ENCODE assay signal across 8 cellular contexts in genomic region chr1:26278835-26279597, GRCh38. TPM values are rescaled to one million over a fixed set of nuclear protein-coding genes. Genes with fewer than 3 reads are reported as not detected.
DNase-seq lines count a peak whose midpoint lies in the region; ATAC-seq, FAIRE-seq and TF ChIP-seq lines count a peak whose summit lies in the region.

No MANE protein-coding gene starts in this region.

- H4K20me1 ChIP-seq in K562 (replicated peaks; ENCODE audit: control insufficient read depth, insufficient read depth, low read length): peaks cover 4% of the 10 kb centered on the region; the same call in 1 of the 2 replicates

- H3K9me3 ChIP-seq in cardiac muscle cell (ENCODE audit: low read depth) (no peaks in the 10 kb centered on the region), K562 (replicated peaks; ENCODE audit: control insufficient read depth, insufficient read depth, low read depth, low read length) (no peaks in the 10 kb centered on the region), stomach (no peaks in the 10 kb centered on the region)

- ATAC-seq in Right ventricle myocardium inferior (no peak), K562 (peak; percentile 34), GM18861 (IDR thresholded peaks at IDR 0.05; ENCODE audit: unreplicated experiment) (no peak)

- H3K79me2 ChIP-seq in K562 (ENCODE audit: control insufficient read depth, insufficient read depth, low read length): peaks cover 24% of the 10 kb centered on the region; the same call in 2 of the 3 replicates

- H2AFZ ChIP-seq in K562 (ENCODE audit: low read depth, low read length): peak overlapping the region; percentile 71

- CTCF ChIA-PET in K562 (lab: Yijun Ruan, JAX; ENCODE audit: low intra/inter-chr PET ratio): interaction anchor here (0.6 to 1.6 kb wide), 4 partner anchors 10 to 136 kb away, joined by 3 to 6 read pairs (median 3); no protein-coding TSS in a partner anchor

- TF ChIP-seq POLR2A in K562 (conservative IDR thresholded peaks at IDR 0.05): peak; percentile 49
- TF ChIP-seq POLR2A in stomach (IDR thresholded peaks at IDR 0.05): no peak

- H3K27me3 ChIP-seq in cardiac muscle cell (no peaks in the 10 kb centered on the region), K562 (ENCODE audit: control insufficient read depth in 2 of 2, insufficient read depth in 2 of 2, low read length in 2 of 2) (no peaks in the 10 kb centered on the region), stomach (no peaks in the 10 kb centered on the region)

- intact Hi-C loops in Right ventricle myocardium inferior (cut with DNase I): loop anchor here (5.0 kb wide), 2 partner anchors 47 to 83 kb away; partner anchors contain the start of gene CEP85
- intact Hi-C loops in K562 (cut with micrococcal nuclease): no loop called here
- intact Hi-C loops in stomach (cut with DNase I; ENCODE audit: low total_unique reads): no loop called here

- TF ChIP-seq CTCF in cardiac muscle cell (IDR thresholded peaks at IDR 0.05; ENCODE audit: low read depth, low read length) (no peak), K562 (IDR thresholded peaks at IDR 0.05 in 2 of 3, conservative IDR thresholded peaks at IDR 0.05 in 1 of 3; ENCODE audit: insufficient read depth in 2 of 3, low read depth in 1 of 3, low read length in 3 of 3) (no peak), stomach (IDR thresholded peaks at IDR 0.05) (no peak)

- DNase-seq in cardiac muscle cell (ENCODE audit: low read depth in 1 of 2, low spot score in 1 of 2): peak in 1 of 2 donors; percentile 39
- no peak for DNase-seq in Right ventricle myocardium inferior (ENCODE audit: missing footprints)
- peak; percentile 70 for DNase-seq in OCI-M1 (lab: John Stamatoyannopoulos, UW)
- DNase-seq in K562 (ENCODE audit: extremely low read depth in 1 of 4, low spot score in 3 of 4): peak; percentile 58 to 78 (median 64)
- DNase-seq in kidney tubule cell (ENCODE audit: low spot score): peak; percentile 86
- DNase-seq in stomach: peak; percentile 59
- DNase-seq in iPS-NIHi11 (ENCODE audit: low spot score): no peak

- BruUV-seq in K562 (replicated peaks; lab: Mats Ljungman, UMichigan): no TSS peak

- peak overlapping the region; percentile 49 for H3K27ac ChIP-seq in cardiac muscle cell
- peak overlapping the region; percentile 81 for H3K27ac ChIP-seq in K562 (ENCODE audit: extremely low read depth, low read depth, low read length)
- peak overlapping the region; percentile 93 to 100 (median 98) for H3K27ac ChIP-seq in stomach

- H3K4me1 ChIP-seq in cardiac muscle cell (ENCODE audit: low read depth) (peaks cover 13% of the 10 kb centered on the region), K562 (replicated peaks in 1 of 2; ENCODE audit: control insufficient read depth in 2 of 2, insufficient read depth in 2 of 2, low read length in 2 of 2) (peaks cover 74 to 82% of the 10 kb centered on the region in 2 experiments), stomach (peaks cover 63 to 82% (median 76%) of the 10 kb centered on the region in 4 donors)

- POLR2A ChIA-PET in K562 (lab: Yijun Ruan, JAX): interaction anchor here (0.6 to 3.6 kb wide), 10 partner anchors 9 to 1278 kb away, joined by 3 to 12 read pairs (median 3); partner anchors contain the start of genes CEP85 and ZNF593

- in situ Hi-C loops in K562 (cut with MboI): loop anchor here (5.0 kb wide), 1 partner anchor 113 kb away; no protein-coding TSS in a partner anchor

- 33% methylated on average over 9 of the region's 9 CpGs for WGBS in K562 (ENCODE audit: insufficient coverage, low coverage, missing lambda C conversion rate)
- WGBS in stomach, 5 donors: 31 to 45% (median 35%) methylated on average over 9 of the region's 9 CpGs

- H3K9me1 ChIP-seq in K562 (ENCODE audit: control insufficient read depth, insufficient read depth, low read length): peaks cover 5% of the 10 kb centered on the region

- peak overlapping the region; percentile 62 to 92 for H3K9ac ChIP-seq in K562 (ENCODE audit: insufficient read depth in 1 of 2, low read depth in 2 of 2, low read length in 2 of 2)

- no peak for FAIRE-seq in K562 (lab: Jason Lieb, UNC)

- no peak for TF ChIP-seq RAD21 in K562 (CRISPR knock-in tag; conservative IDR thresholded peaks at IDR 0.05 in 1 of 2, IDR thresholded peaks at IDR 0.05 in 1 of 2)

- H3K4me3 ChIP-seq in cardiac muscle cell (peak overlapping the region; percentile 84), K562 (peak overlapping the region; percentile 47), stomach (peak overlapping the region; percentile 65 to 89 (median 70))

- peak overlapping the region; percentile 85 for H3K4me2 ChIP-seq in K562 (ENCODE audit: insufficient read depth, low read length)

- TF ChIP-seq EP300 in K562 (IDR thresholded peaks at IDR 0.05; ENCODE audit: low read length) (no peak), stomach (IDR thresholded peaks at IDR 0.05) (no peak)

- H3K36me3 ChIP-seq in cardiac muscle cell: peaks cover 17% of the 10 kb centered on the region
- H3K36me3 ChIP-seq in K562 (ENCODE audit: control insufficient read depth, insufficient read depth, low read length): peaks cover 87% of the 10 kb centered on the region
- H3K36me3 ChIP-seq in stomach: peaks cover 0 to 22% (median 14%) of the 10 kb centered on the region in 4 donors

RNA-seq across cellular contexts. Expression of gene SH3BGRL3, which starts 0.9 kb away (rescaled TPM):
- total RNA-seq in cardiac muscle cell (23.0 and 32.9 TPM in 2 replicates), Right ventricle myocardium inferior (50.5 TPM), K562 (2014; rRNA removed) (32.9 and 60.5 TPM in 2 replicates), K562 (2014; rRNA removed; fragmentation: Illumina TruSeq; extraction: Trizol) (29.8 and 30.3 TPM in 2 replicates), K562 (2015; rRNA removed; fragmentation: Illumina TruSeq; extraction: Trizol) (54.2 and 55.0 TPM in 2 replicates), K562 (2021) (96.2 and 110 TPM in 2 replicates), stomach (100 to 1,000 TPM in 1 of 5 donors, 10 to 100 TPM in 3, 1 to 10 TPM in 1; 7.2 to 102 (median 29.5) TPM)
- polyA plus RNA-seq in cardiac muscle cell (93.4 and 119 TPM in 2 replicates), K562 (2011; rRNA removed) (50.3 and 83.3 TPM in 2 replicates), K562 (2014; fragmentation: Illumina TruSeq; extraction: Trizol) (140 and 152 TPM in 2 replicates), K562 (2014; fragmentation: Nextera tagmentation; extraction: Ambion mirVana) (100 to 1,000 TPM; 106 to 137 TPM), K562 (2014; rRNA removed) (31.1 and 33.8 TPM in 2 replicates), stomach (100 to 1,000 TPM; 142 to 267 (median 227) TPM)
- total RNA-seq in K562 (2011; cell fraction: chromatin; rRNA removed; ENCODE audit: low replicate concordance): 38.1 and 86.2 TPM in 2 replicates
- total RNA-seq in K562 (2011; cell fraction: nucleolus; rRNA removed): 46.2 and 57.2 TPM in 2 replicates
- 65.8 and 101 TPM in 2 replicates for total RNA-seq in K562 (2011; cell fraction: nucleoplasm; rRNA removed)
- polyA plus RNA-seq in K562 (2011; cell fraction: cytosol; rRNA removed): 116 and 139 TPM in 2 replicates
- polyA plus RNA-seq in K562 (2011; cell fraction: nucleus; rRNA removed): 74.3 and 96.2 TPM in 2 replicates
- 175 and 179 TPM in 2 replicates for polyA plus RNA-seq in K562 (2012)
- 79.6 and 89.0 TPM in 2 replicates for polyA minus RNA-seq in K562 (2011; rRNA and poly(A)+ RNA removed)
- 86.5 and 93.9 TPM in 2 replicates for polyA minus RNA-seq in K562 (2011; cell fraction: cytosol; rRNA and poly(A)+ RNA removed)
- 34.3 and 44.0 TPM in 2 replicates for polyA minus RNA-seq in K562 (2011; cell fraction: nucleus; rRNA and poly(A)+ RNA removed)

RNA-seq across cellular contexts. Expression of gene UBXN11, which starts 27.4 kb away (rescaled TPM):
- total RNA-seq in cardiac muscle cell: 13.8 and 21.1 TPM in 2 replicates
- 40.1 and 41.3 TPM in 2 replicates for polyA plus RNA-seq in cardiac muscle cell
- total RNA-seq in Right ventricle myocardium inferior: 9.5 TPM
- 26.5 and 67.3 TPM in 2 replicates for total RNA-seq in K562 (2011; cell fraction: chromatin; rRNA removed; ENCODE audit: low replicate concordance)
- total RNA-seq in K562 (2011; cell fraction: nucleolus; rRNA removed): 42.6 and 44.4 TPM in 2 replicates
- 37.0 and 39.5 TPM in 2 replicates for total RNA-seq in K562 (2011; cell fraction: nucleoplasm; rRNA removed)
- 11.3 and 11.5 TPM in 2 replicates for total RNA-seq in K562 (2014; rRNA removed)
- 2.6 and 4.0 TPM in 2 replicates for total RNA-seq in K562 (2014; rRNA removed; fragmentation: Illumina TruSeq; extraction: Trizol)
- 8.1 and 8.2 TPM in 2 replicates for total RNA-seq in K562 (2015; rRNA removed; fragmentation: Illumina TruSeq; extraction: Trizol)
- total RNA-seq in K562 (2021): 20.2 and 24.9 TPM in 2 replicates
- polyA plus RNA-seq in K562 (2011; rRNA removed): 17.5 and 20.9 TPM in 2 replicates
- 20.1 and 26.4 TPM in 2 replicates for polyA plus RNA-seq in K562 (2011; cell fraction: cytosol; rRNA removed)
- polyA plus RNA-seq in K562 (2011; cell fraction: nucleus; rRNA removed): 134 and 188 TPM in 2 replicates
- 23.4 and 28.6 TPM in 2 replicates for polyA plus RNA-seq in K562 (2012)
- polyA plus RNA-seq in K562 (2014; fragmentation: Illumina TruSeq; extraction: Trizol): 12.3 and 14.7 TPM in 2 replicates
- 1 to 10 TPM in 1 of 2 experiments, under 1 TPM in 1; 0.48 to 2.1 TPM for polyA plus RNA-seq in K562 (2014; fragmentation: Nextera tagmentation; extraction: Ambion mirVana)
- polyA plus RNA-seq in K562 (2014; rRNA removed): 30.6 and 34.3 TPM in 2 replicates
- 9.3 and 10.4 TPM in 2 replicates for polyA minus RNA-seq in K562 (2011; rRNA and poly(A)+ RNA removed)
- polyA minus RNA-seq in K562 (2011; cell fraction: cytosol; rRNA and poly(A)+ RNA removed): 7.9 and 8.8 TPM in 2 replicates
- 26.3 and 27.6 TPM in 2 replicates for polyA minus RNA-seq in K562 (2011; cell fraction: nucleus; rRNA and poly(A)+ RNA removed)
- 10 to 100 TPM in 3 of 5 donors, 1 to 10 TPM in 2; 7.3 to 12.9 (median 12.2) TPM for total RNA-seq in stomach
- polyA plus RNA-seq in stomach: 10 to 100 TPM; 14.4 to 26.3 (median 19.3) TPM

RNA-seq across cellular contexts. Expression of gene CD52, which starts 38.7 kb away (rescaled TPM):
- not detected in 2 replicates for total RNA-seq in cardiac muscle cell
- 2.0 and 3.3 TPM in 2 replicates for polyA plus RNA-seq in cardiac muscle cell
- total RNA-seq in Right ventricle myocardium inferior: 6.5 TPM
- total RNA-seq in K562 (2011; cell fraction: chromatin; rRNA removed; ENCODE audit: low replicate concordance): 26.7 and 65.5 TPM in 2 replicates
- 72.0 and 78.5 TPM in 2 replicates for total RNA-seq in K562 (2011; cell fraction: nucleolus; rRNA removed)
- 50.2 and 55.9 TPM in 2 replicates for total RNA-seq in K562 (2011; cell fraction: nucleoplasm; rRNA removed)
- total RNA-seq in K562 (2014; rRNA removed): 34.9 and 43.3 TPM in 2 replicates
- total RNA-seq in K562 (2014; rRNA removed; fragmentation: Illumina TruSeq; extraction: Trizol): 127 TPM in 2 replicates
- 182 and 185 TPM in 2 replicates for total RNA-seq in K562 (2015; rRNA removed; fragmentation: Illumina TruSeq; extraction: Trizol)
- 70.9 and 90.7 TPM in 2 replicates for total RNA-seq in K562 (2021)
- 312 and 418 TPM in 2 replicates for polyA plus RNA-seq in K562 (2011; rRNA removed)
- 457 and 520 TPM in 2 replicates for polyA plus RNA-seq in K562 (2011; cell fraction: cytosol; rRNA removed)
- polyA plus RNA-seq in K562 (2011; cell fraction: nucleus; rRNA removed): 77.7 and 147 TPM in 2 replicates
- 170 and 195 TPM in 2 replicates for polyA plus RNA-seq in K562 (2012)
- 147 and 173 TPM in 2 replicates for polyA plus RNA-seq in K562 (2014; fragmentation: Illumina TruSeq; extraction: Trizol)
- 100 to 1,000 TPM; 355 to 488 TPM for polyA plus RNA-seq in K562 (2014; fragmentation: Nextera tagmentation; extraction: Ambion mirVana)
- 152 and 198 TPM in 2 replicates for polyA plus RNA-seq in K562 (2014; rRNA removed)
- polyA minus RNA-seq in K562 (2011; rRNA and poly(A)+ RNA removed): 56.1 and 74.7 TPM in 2 replicates
- polyA minus RNA-seq in K562 (2011; cell fraction: cytosol; rRNA and poly(A)+ RNA removed): 28.1 and 33.6 TPM in 2 replicates
- 6.9 and 14.1 TPM in 2 replicates for polyA minus RNA-seq in K562 (2011; cell fraction: nucleus; rRNA and poly(A)+ RNA removed)
- 10 to 100 TPM in 2 of 5 donors, 1 to 10 TPM in 1, not detected in 2; 5.1 to 15.2 (median 10.7) TPM for total RNA-seq in stomach
- polyA plus RNA-seq in stomach: 10 to 100 TPM; 27.3 to 68.2 (median 48.7) TPM

RNA-seq across cellular contexts. Expression of gene CEP85, which starts 45.0 kb away (rescaled TPM):
- 32.7 and 33.2 TPM in 2 replicates for total RNA-seq in cardiac muscle cell
- polyA plus RNA-seq in cardiac muscle cell: 22.9 and 28.8 TPM in 2 replicates
- 73.6 TPM for total RNA-seq in Right ventricle myocardium inferior
- 303 and 318 TPM in 2 replicates for total RNA-seq in K562 (2011; cell fraction: chromatin; rRNA removed; ENCODE audit: low replicate concordance)
- total RNA-seq in K562 (2011; cell fraction: nucleolus; rRNA removed): 171 and 180 TPM in 2 replicates
- 221 and 317 TPM in 2 replicates for total RNA-seq in K562 (2011; cell fraction: nucleoplasm; rRNA removed)
- 75.9 and 77.9 TPM in 2 replicates for total RNA-seq in K562 (2014; rRNA removed)
- 89.6 and 92.6 TPM in 2 replicates for total RNA-seq in K562 (2014; rRNA removed; fragmentation: Illumina TruSeq; extraction: Trizol)
- total RNA-seq in K562 (2015; rRNA removed; fragmentation: Illumina TruSeq; extraction: Trizol): 85.3 and 88.7 TPM in 2 replicates
- 80.2 and 84.8 TPM in 2 replicates for total RNA-seq in K562 (2021)
- 140 and 167 TPM in 2 replicates for polyA plus RNA-seq in K562 (2011; rRNA removed)
- polyA plus RNA-seq in K562 (2011; cell fraction: cytosol; rRNA removed): 105 and 143 TPM in 2 replicates
- polyA plus RNA-seq in K562 (2011; cell fraction: nucleus; rRNA removed): 433 and 499 TPM in 2 replicates
- polyA plus RNA-seq in K562 (2012): 59.3 and 74.9 TPM in 2 replicates
- polyA plus RNA-seq in K562 (2014; fragmentation: Illumina TruSeq; extraction: Trizol): 102 and 107 TPM in 2 replicates
- polyA plus RNA-seq in K562 (2014; fragmentation: Nextera tagmentation; extraction: Ambion mirVana): 100 to 1,000 TPM in 1 of 2 experiments, 10 to 100 TPM in 1; 42.1 to 107 TPM
- polyA plus RNA-seq in K562 (2014; rRNA removed): 97.5 and 114 TPM in 2 replicates
- 123 and 147 TPM in 2 replicates for polyA minus RNA-seq in K562 (2011; rRNA and poly(A)+ RNA removed)
- 48.4 and 50.9 TPM in 2 replicates for polyA minus RNA-seq in K562 (2011; cell fraction: cytosol; rRNA and poly(A)+ RNA removed)
- polyA minus RNA-seq in K562 (2011; cell fraction: nucleus; rRNA and poly(A)+ RNA removed): 106 and 172 TPM in 2 replicates
- total RNA-seq in stomach: 10 to 100 TPM in 3 of 5 donors, 1 to 10 TPM in 1, under 1 TPM in 1; 0.58 to 21.0 (median 10.3) TPM
- 1 to 10 TPM; 2.1 to 5.3 (median 2.7) TPM for polyA plus RNA-seq in stomach

Comparison
In these comparisons a context has a peak if more than half of its experiments do, and no peak if none do; other contexts are left out.
1. DNase-seq: peak in OCI-M1 (single experiment), K562 (4 of 4), kidney tubule cell (single experiment) and stomach (single experiment); none in Right ventricle myocardium inferior (single experiment) and iPS-NIHi11 (single experiment).
2. Peak in every context shown above with its lines, with median percentiles within 50 percentile points of each other: H3K27ac ChIP-seq and H3K4me3 ChIP-seq.